Comparison of ENCODE assay signal across 9 cellular contexts in the genomic region with DNA sequence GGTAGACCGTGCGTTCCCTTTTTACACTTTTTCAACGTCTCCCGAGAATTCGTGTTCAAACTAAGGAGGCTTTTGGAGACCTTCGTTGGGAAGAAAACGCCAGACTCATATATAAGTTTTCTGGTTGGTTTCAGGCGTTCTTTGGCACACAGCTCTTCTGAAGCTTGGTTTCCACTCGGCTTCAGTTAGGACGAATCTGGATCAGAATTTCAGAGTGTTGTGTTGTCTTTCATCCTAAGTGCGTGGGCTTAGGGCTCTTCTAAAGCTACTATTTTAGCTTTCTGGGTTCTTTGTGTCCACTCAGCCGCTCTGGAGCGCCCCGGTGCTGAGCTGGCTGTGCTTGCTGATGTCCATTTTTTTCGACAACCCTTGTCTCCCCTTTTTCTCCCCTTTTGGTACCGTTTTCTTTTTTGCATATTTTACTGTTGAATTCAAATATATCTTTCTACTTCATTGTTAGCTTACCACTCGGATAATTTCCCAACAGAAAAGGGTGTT. TPM values are rescaled to one million over a fixed set of nuclear protein-coding genes. Genes with fewer than 3 reads are reported as not detected.
A peak's percentile ranks its signal among the peaks of the same experiment; 100 is the strongest.
DNase-seq lines count a peak whose midpoint lies in the region; ATAC-seq, FAIRE-seq and TF ChIP-seq lines count a peak whose summit lies in the region.
"Had no signal": no experiment of that assay in that cellular context is flagged by ENCODE, and none has a peak within 500 bp of the region (broad histone marks: within the 10 kb centered on the region; RNA-seq: fewer than 3 reads in every experiment).

No MANE protein-coding gene starts in this region.

- peak overlapping the region; percentile 97 for H3K9ac ChIP-seq in IMR-90 (ENCODE audit: low read depth, low read length)

- H3K36me3 ChIP-seq in IMR-90 (ENCODE audit: control insufficient read depth, insufficient read depth, low read length) (peaks cover 20% of the 10 kb centered on the region), bronchial epithelial cell (ENCODE audit: control insufficient read depth, insufficient read depth, low read length) (peaks cover 16% of the 10 kb centered on the region), vagina (peaks cover 0 to 22% of the 10 kb centered on the region in 2 donors)

- no peak overlapping the region for H2BK120ac ChIP-seq in IMR-90 (ENCODE audit: low read depth, low read length)

- peaks cover 44% of the 10 kb centered on the region for H3K4me1 Mint-ChIP-seq in memory B cell

- peak overlapping the region; percentile 95 for H3K14ac ChIP-seq in IMR-90 (replicated peaks; ENCODE audit: low read depth, low read length)

- no peak overlapping the region; the same call in 1 of the 2 replicates for H3K18ac ChIP-seq in IMR-90 (ENCODE audit: low read depth, low read length)

- no TSS peak for BruUV-seq in IMR-90 (replicated peaks; lab: Mats Ljungman, UMichigan)

- H3K27me3 ChIP-seq in IMR-90 (ENCODE audit: control insufficient read depth, insufficient read depth, low read length) (no peaks in the 10 kb centered on the region), bronchial epithelial cell (ENCODE audit: control insufficient read depth, insufficient read depth, low read length) (no peaks in the 10 kb centered on the region), vagina (no peaks in the 10 kb centered on the region)

- peak overlapping the region; percentile 97 for H3K27ac Mint-ChIP-seq in memory B cell

- ATAC-seq in IMR-90 (ENCODE audit: low read depth) (no peak), memory B cell (ENCODE audit: low read depth) (no peak), GM21723 (IDR thresholded peaks at IDR 0.05; ENCODE audit: unreplicated experiment) (no peak)

- H4K8ac ChIP-seq in IMR-90 (ENCODE audit: low read depth in 2 of 2, low read length in 2 of 2) = peak overlapping the region; percentile 2 to 38; a peak in 2 of 4 replicates

- no peak overlapping the region for H2BK20ac ChIP-seq in IMR-90 (ENCODE audit: low read depth, low read length)

- H3K4me3 ChIP-seq in AG04449 (ENCODE audit: low read depth, low read length) (peak overlapping the region; percentile 81), IMR-90 (ENCODE audit: insufficient read depth, low read depth, low read length) (peak overlapping the region; percentile 88), bronchial epithelial cell (ENCODE audit: low read depth, low read length) (peak overlapping the region; percentile 87), vagina (peak overlapping the region; percentile 80 to 97)

- peak overlapping the region; percentile 97 for H2AK9ac ChIP-seq in IMR-90 (replicated peaks; ENCODE audit: low read depth, low read length, poor library complexity)

- H3K9me3 ChIP-seq in IMR-90 (ENCODE audit: control insufficient read depth, insufficient read depth, low read length) = peaks cover 2% of the 10 kb centered on the region; the same call in 1 of the 2 replicates
- H3K9me3 ChIP-seq in vagina = no peaks in the 10 kb centered on the region

- CTCF ChIA-PET in AG04449 (lab: Yijun Ruan, JAX) (interaction anchor here (0.9 to 3.2 kb wide), 3 partner anchors 115 to 210 kb away, joined by 3 to 10 read pairs (median 6); no protein-coding TSS in a partner anchor), IMR-90 (lab: Yijun Ruan, JAX) (no interaction called here)

- H2BK5ac ChIP-seq in IMR-90 (ENCODE audit: low read depth, low read length, poor library complexity, severe bottlenecking) = peak overlapping the region; percentile 63

- TF ChIP-seq POLR2A in IMR-90 (IDR thresholded peaks at IDR 0.05; ENCODE audit: low read depth, low read length) (peak; percentile 53; the same call in 1 of the 2 replicates), vagina (IDR thresholded peaks at IDR 0.05) (no peak)

- H3K9me1 ChIP-seq in IMR-90 (ENCODE audit: insufficient read depth, low read length) = peaks cover 14% of the 10 kb centered on the region

- H3K4me2 ChIP-seq in IMR-90 (ENCODE audit: low read depth, low read length) = peak overlapping the region; percentile 99

- no peak for TF ChIP-seq RAD21 in IMR-90 (IDR thresholded peaks at IDR 0.05; ENCODE audit: low read length)

- POLR2A ChIA-PET in AG04449 (lab: Yijun Ruan, JAX) = interaction anchor here (0.6 to 2.1 kb wide), 6 partner anchors 9 to 114 kb away, joined by 3 to 12 read pairs (median 5); a partner anchor contains a TSS
- POLR2A ChIA-PET in IMR-90 (lab: Charles Lee; ENCODE audit: unreplicated experiment) = interaction anchor here (0.8 to 1.4 kb wide), 2 partner anchors 10 to 18 kb away, joined by 3 to 4 read pairs; no protein-coding TSS in a partner anchor

- H3K79me1 ChIP-seq in IMR-90 (ENCODE audit: low read depth in 1 of 2, low read length in 2 of 2) = peaks cover 18 to 59% of the 10 kb centered on the region in 2 experiments

- H4K91ac ChIP-seq in IMR-90 (ENCODE audit: insufficient read depth, low read depth, low read length) = no peak overlapping the region

- H3K36me3 Mint-ChIP-seq in memory B cell = peaks cover 32% of the 10 kb centered on the region

- H3K4me1 ChIP-seq in IMR-90 (ENCODE audit: control insufficient read depth, insufficient read depth, low read length) = peaks cover 9% of the 10 kb centered on the region
- peaks cover 60% of the 10 kb centered on the region for H3K4me1 ChIP-seq in vagina

- H3K27me3 Mint-ChIP-seq in memory B cell = no peaks in the 10 kb centered on the region

- peak overlapping the region; percentile 7; the same call in 1 of the 2 replicates for H2AK5ac ChIP-seq in IMR-90 (ENCODE audit: low read depth, low read length)

- intact Hi-C loops in IMR-90 (cut with micrococcal nuclease) (loop anchor here (1.0 kb wide), 1 partner anchor 115 kb away; no protein-coding TSS in a partner anchor), vagina (cut with DNase I) (no loop called here)

- H3K27ac ChIP-seq in IMR-90 (ENCODE audit: insufficient read depth, low read length) (peak overlapping the region; percentile 99), vagina (peak overlapping the region; percentile 98)

- peak overlapping the region; percentile 86 for H3K23ac ChIP-seq in IMR-90 (ENCODE audit: low read depth, low read length)

- H3K56ac ChIP-seq in IMR-90 (ENCODE audit: extremely low read depth, insufficient read depth, low read length) = peak overlapping the region; percentile 80

- H4K20me1 ChIP-seq in IMR-90 (ENCODE audit: insufficient read depth, low read length) = peaks cover 58% of the 10 kb centered on the region

- dilution Hi-C loops in IMR-90 (cut with HindIII; ENCODE audit: low sequenced_read_pairs, unreplicated experiment) = no loop called here

- peak overlapping the region; percentile 88 for H3K4me3 Mint-ChIP-seq in memory B cell

- no peak for FAIRE-seq in bronchial epithelial cell (lab: Jason Lieb, UNC)

- no peak for DNase-seq in AG04449 (ENCODE audit: low read depth, low spot score)
- DNase-seq in IMR-90 = no peak
- DNase-seq in bronchial epithelial cell (ENCODE audit: low read depth) = no peak
- no peak for DNase-seq in memory B cell (ENCODE audit: low spot score in 2 of 2)
- no peak for DNase-seq in vagina (ENCODE audit: extremely low spot score in 2 of 2)
- DNase-seq in NCI-H446 (lab: John Stamatoyannopoulos, UW) = no peak
- DNase-seq in NK-92 (lab: John Stamatoyannopoulos, UW; ENCODE audit: unreplicated experiment) = no peak

- TF ChIP-seq CTCF in AG04449 (IDR thresholded peaks at IDR 0.05; ENCODE audit: insufficient read depth, low read length, missing control alignments) (no peak), IMR-90 (conservative IDR thresholded peaks at IDR 0.05; ENCODE audit: low read depth, low read length) (no peak), bronchial epithelial cell (IDR thresholded peaks at IDR 0.05; ENCODE audit: insufficient read depth, low read length, severe bottlenecking) (no peak), vagina (IDR thresholded peaks at IDR 0.05) (no peak)

- no peak overlapping the region for H2BK15ac ChIP-seq in IMR-90 (ENCODE audit: low read depth, low read length)

- peaks cover 2% of the 10 kb centered on the region for H3K9me3 Mint-ChIP-seq in memory B cell

- 5% methylated on average over 4 of the region's 17 CpGs; no CpG with 5 or more reads in 1 of the 2 experiments for WGBS in IMR-90 (ENCODE audit: extremely low coverage in 2 of 2, insufficient read length in 1 of 2), 2 experiments

- no peak overlapping the region for H2AFZ ChIP-seq in IMR-90 (replicated peaks; ENCODE audit: low read length, poor library complexity)

- H3K4ac ChIP-seq in IMR-90 (ENCODE audit: low read depth, low read length) = peak overlapping the region; percentile 34

- no peak overlapping the region for H4K5ac ChIP-seq in IMR-90 (ENCODE audit: low read depth, low read length)

- in situ Hi-C loops in IMR-90 (cut with MboI; ENCODE audit: low sequenced_read_pairs) = no loop called here

TF ChIP-seq in IMR-90, 13 proteins besides CTCF, POLR2A, EP300 and RAD21:
- no peak for TF ChIP-seq FOS (IDR thresholded peaks at IDR 0.05; ENCODE audit: low read depth, low read length)
- no peak for TF ChIP-seq CEBPB (IDR thresholded peaks at IDR 0.05; ENCODE audit: low read depth, low read length)
- TF ChIP-seq RCOR1 (IDR thresholded peaks at IDR 0.05; ENCODE audit: insufficient replicate concordance, low read length) = no peak
- TF ChIP-seq MXI1 (IDR thresholded peaks at IDR 0.05; ENCODE audit: borderline replicate concordance, low read depth, low read length) = 0 out of 2 replicates have a peak, but pooled peaks have one; percentile 5

RNA-seq across cellular contexts. Expression of a gene that starts 1.1 kb away (rescaled TPM):
- 20.3 and 21.1 TPM in 2 replicates for total RNA-seq in IMR-90 (2012; rRNA removed)
- 300 and 301 TPM in 2 replicates for polyA plus RNA-seq in IMR-90 (2012; rRNA removed)
- 57.1 and 150 TPM in 2 replicates for polyA plus RNA-seq in IMR-90 (2012; cell fraction: cytosol; rRNA removed)
- polyA plus RNA-seq in IMR-90 (2012; cell fraction: nucleus; rRNA removed; ENCODE audit: low replicate concordance) = 949 and 1,549 TPM in 2 replicates
- total RNA-seq in bronchial epithelial cell = 30.5 and 41.5 TPM in 2 replicates
- total RNA-seq in vagina = 534 TPM

RNA-seq across cellular contexts. Expression of a gene that starts 23.5 kb away (rescaled TPM):
- total RNA-seq in IMR-90 (2012; rRNA removed) = 225 and 5,859 TPM in 2 replicates
- polyA plus RNA-seq in IMR-90 (2012; rRNA removed) = 442 and 481 TPM in 2 replicates
- 442 and 479 TPM in 2 replicates for polyA plus RNA-seq in IMR-90 (2012; cell fraction: cytosol; rRNA removed)
- 142 and 174 TPM in 2 replicates for polyA plus RNA-seq in IMR-90 (2012; cell fraction: nucleus; rRNA removed; ENCODE audit: low replicate concordance)
- total RNA-seq in bronchial epithelial cell = 468 and 946 TPM in 2 replicates
- 530 TPM for total RNA-seq in vagina

RNA-seq across cellular contexts. Expression of a gene that starts 33.5 kb away (rescaled TPM):
- total RNA-seq in IMR-90 (2012; rRNA removed) (under 0.01 TPM in 2 replicates), bronchial epithelial cell (1.3 and 4.5 TPM in 2 replicates), vagina (61.6 TPM)
- 0.58 and 0.83 TPM in 2 replicates for polyA plus RNA-seq in IMR-90 (2012; rRNA removed)
- 0.86 and 1.1 TPM in 2 replicates for polyA plus RNA-seq in IMR-90 (2012; cell fraction: cytosol; rRNA removed)
- polyA plus RNA-seq in IMR-90 (2012; cell fraction: nucleus; rRNA removed; ENCODE audit: low replicate concordance) = 2.5 and 3.2 TPM in 2 replicates

RNA-seq across cellular contexts. Expression of a gene that starts 33.8 kb away (rescaled TPM):
- total RNA-seq in IMR-90 (2012; rRNA removed) = not detected in 2 replicates
- not detected in 2 replicates for polyA plus RNA-seq in IMR-90 (2012; rRNA removed)
- not detected in 2 replicates for polyA plus RNA-seq in IMR-90 (2012; cell fraction: cytosol; rRNA removed)
- polyA plus RNA-seq in IMR-90 (2012; cell fraction: nucleus; rRNA removed; ENCODE audit: low replicate concordance) = not detected in 2 replicates
- not detected in 2 replicates for total RNA-seq in bronchial epithelial cell
- not detected for total RNA-seq in vagina
- total RNA-seq: renal cortical epithelial cell had no signal

RNA-seq across cellular contexts. Expression of a gene that starts 44.7 kb away (rescaled TPM):
- total RNA-seq in IMR-90 (2012; rRNA removed) (not detected in 2 replicates), bronchial epithelial cell (not detected in 2 replicates), vagina (not detected)
- not detected in 2 replicates for polyA plus RNA-seq in IMR-90 (2012; rRNA removed)
- polyA plus RNA-seq in IMR-90 (2012; cell fraction: cytosol; rRNA removed) = not detected in 2 replicates
- not detected in 2 replicates for polyA plus RNA-seq in IMR-90 (2012; cell fraction: nucleus; rRNA removed; ENCODE audit: low replicate concordance)
- total RNA-seq: renal cortical epithelial cell had no signal

Comparison
In these comparisons a context has a peak if more than half of its experiments do, and no peak if none do; other contexts are left out.
1. RNA of a gene that starts 1.1 kb away (total RNA-seq): 534 TPM in vagina (single experiment); 30.5 to 41.5 TPM in bronchial epithelial cell and 20.3 to 21.1 TPM in IMR-90; every median in the first group is over 10 times any median in the second.
2. RNA of a gene that starts 33.5 kb away (total RNA-seq): 61.6 TPM in vagina (single experiment); 1.3 to 4.5 TPM in bronchial epithelial cell and under 0.01 TPM in IMR-90; every median in the first group is over 10 times any median in the second.
3. Peak in every context shown above with its lines, with median percentiles within 50 percentile points of each other: H3K4me3 ChIP-seq.